Comparison of ENCODE assay signal across 8 cellular contexts in genomic region chr3:189947948-189948723, GRCh38.
DNase-seq lines count a peak whose midpoint lies in the region; ATAC-seq and TF ChIP-seq lines count a peak whose summit lies in the region.

No MANE protein-coding gene starts in this region.

- intact Hi-C loops in esophagus muscularis mucosa (cut with DNase I) = no loop called here

- H3K27ac ChIP-seq in esophagus muscularis mucosa (replicated peaks in 1 of 4) = no peak overlapping the region

- H3K4me1 Mint-ChIP-seq in nephron = peaks cover 15% of the 10 kb centered on the region

- H3K4me3 Mint-ChIP-seq in nephron = no peak overlapping the region

- peak overlapping the region; percentile 10 to 58 (median 46) for H3K27ac Mint-ChIP-seq in nephron

- no peaks in the 10 kb centered on the region for H3K9me3 Mint-ChIP-seq in nephron

- no peaks in the 10 kb centered on the region for H3K4me1 ChIP-seq in esophagus muscularis mucosa

- DNase-seq in stimulated activated CD4-positive, alpha-beta T cell treated with anti-CD3 and anti-CD28 coated beads, Interleukin-4, amount 100 ng/mL, for 24 hours = peak; percentile 27
- DNase-seq in stimulated activated CD4-positive, alpha-beta T cell treated with anti-CD3 and anti-CD28 coated beads, Interleukin-12 subunit alpha, Interleukin-12 subunit beta, amount 100 ng/mL, for 4 hours = no peak
- peak; percentile 58 for DNase-seq in NCI-H1105 treated with DMSO at 0.1 percent for 48 hours (lab: John Stamatoyannopoulos, UW)
- DNase-seq in astrocyte of the cerebellum (ENCODE audit: low read depth) = no peak
- no peak for DNase-seq in cerebellum (ENCODE audit: low spot score)
- no peak for DNase-seq in esophagus muscularis mucosa (ENCODE audit: extremely low spot score)

- no peak for TF ChIP-seq POLR2A in esophagus muscularis mucosa (IDR thresholded peaks at IDR 0.05; ENCODE audit: low read depth)

- H3K27me3 Mint-ChIP-seq in nephron (ENCODE audit: low read depth) = no peaks in the 10 kb centered on the region

- TF ChIP-seq EP300 in esophagus muscularis mucosa (IDR thresholded peaks at IDR 0.05) = no peak

- H3K9me3 ChIP-seq in esophagus muscularis mucosa = no peaks in the 10 kb centered on the region

- no peaks in the 10 kb centered on the region for H3K36me3 Mint-ChIP-seq in nephron (ENCODE audit: low read depth)

- WGBS in esophagus muscularis mucosa = 49% methylated on average over 6 of the region's 6 CpGs

- no peak for ATAC-seq in HG03469 (IDR thresholded peaks at IDR 0.05; ENCODE audit: unreplicated experiment)

- TF ChIP-seq CTCF in astrocyte of the cerebellum (IDR thresholded peaks at IDR 0.05; ENCODE audit: low read depth, low read length, missing control alignments) (peak; percentile 49), nephron (IDR thresholded peaks at IDR 0.05; ENCODE audit: unreplicated experiment in 3 of 3) (peak; percentile 59 to 71 (median 67)), esophagus muscularis mucosa (IDR thresholded peaks at IDR 0.05) (peak in 1 of 3 experiments; percentile 34)

- in situ Hi-C loops in astrocyte of the cerebellum (cut with HindIII; ENCODE audit: low sequenced_read_pairs) = no loop called here

- no peaks in the 10 kb centered on the region for H3K27me3 ChIP-seq in esophagus muscularis mucosa

- H3K36me3 ChIP-seq in esophagus muscularis mucosa = no peaks in the 10 kb centered on the region

- H3K4me3 ChIP-seq in astrocyte of the cerebellum (ENCODE audit: low read depth, low read length) (no peak overlapping the region), esophagus muscularis mucosa (no peak overlapping the region)

Comparison
In these comparisons a context has a peak if more than half of its experiments do, and no peak if none do; other contexts are left out.
1. DNase-seq: peak in stimulated activated CD4-positive, alpha-beta T cell treated with anti-CD3 and anti-CD28 coated beads, Interleukin-4, amount 100 ng/mL, for 24 hours (single experiment) and NCI-H1105 treated with DMSO at 0.1 percent for 48 hours (single experiment); none in stimulated activated CD4-positive, alpha-beta T cell treated with anti-CD3 and anti-CD28 coated beads, Interleukin-12 subunit alpha, Interleukin-12 subunit beta, amount 100 ng/mL, for 4 hours (single experiment), astrocyte of the cerebellum (single experiment), cerebellum (single experiment) and esophagus muscularis mucosa (single experiment).